ENCODE assay signal across 32 cellular contexts in genomic region chr7:157970744-157971143, GRCh38.
"Had no signal": no experiment of that assay in that cellular context is flagged by ENCODE, and none has a peak within 500 bp of the region (broad histone marks: within the 10 kb centered on the region; RNA-seq: fewer than 3 reads in every experiment).

No MANE protein-coding gene starts in this region.

- H3K4me1 ChIP-seq: adrenal gland, body of pancreas, breast epithelium had no signal

- H3K27ac ChIP-seq: adrenal gland, body of pancreas, brain microvascular endothelial cell, breast epithelium, VCaP had no signal

- DNase-seq: activated B cell treated with CpG ODN at 0.5 μM for 24 hours; activated CD4-positive, alpha-beta memory T cell treated with anti-CD3 and anti-CD28 coated beads for 36 hours; activated CD4-positive, alpha-beta T cell treated with anti-CD3 and anti-CD28 coated beads for 4 hours; activated CD4-positive, alpha-beta T cell treated with anti-CD3 and anti-CD28 coated beads, Interleukin-2, amount 10 ng/mL, durations not matched to agents 24 days and 14 days; activated CD4-positive, alpha-beta T cell treated with anti-CD3 and anti-CD28 coated beads, Interleukin-2, amount 50 U/mL, for 1 hour; activated CD4-positive, alpha-beta T cell treated with anti-CD3 and anti-CD28 coated beads, Interleukin-2, amount 50 U/mL, for 4 hours; activated CD4-positive, CD25-positive, alpha-beta regulatory T cell treated with anti-CD3 and anti-CD28 coated beads, Interleukin-2, amount 50 U/mL, for 72 hours; activated CD8-positive, alpha-beta memory T cell treated with anti-CD3 and anti-CD28 coated beads, Interleukin-2, amount 50 U/mL, for 4 hours; activated CD8-positive, alpha-beta T cell treated with anti-CD3 and anti-CD28 coated beads for 36 hours; activated effector memory CD4-positive, alpha-beta T cell treated with anti-CD3 and anti-CD28 coated beads, Interleukin-2, amount 50 U/mL, for 16 hours; activated gamma-delta T cell treated with Interleukin-2 at 50 U/mL for 16 hours; activated naive CD4-positive, alpha-beta T cell; activated naive CD4-positive, alpha-beta T cell treated with anti-CD3 and anti-CD28 coated beads for 36 hours; activated naive CD4-positive, alpha-beta T cell treated with anti-CD3 and anti-CD28 coated beads, Interleukin-2, amount 50 U/mL, for 16 hours; activated naive CD8-positive, alpha-beta T cell treated with anti-CD3 and anti-CD28 coated beads for 36 hours; activated T-cell treated with anti-CD3 and anti-CD28 coated beads for 4 hours; activated T-cell treated with anti-CD3 and anti-CD28 coated beads, Interleukin-2, amount 50 U/mL, for 1 hour; activated T-cell treated with anti-CD3 and anti-CD28 coated beads, Interleukin-2, amount 50 U/mL, for 4 hours; activated T-cell treated with anti-CD3 and anti-CD28 coated beads, Interleukin-2, amount 50 U/mL, for 72 hours; adrenal gland; amniotic stem cell; aorta; body of pancreas; brain microvascular endothelial cell; cerebellar nuclear complex; T-helper 1 cell; T-helper 2 cell; T-helper 9 cell had no signal

- ATAC-seq: activated CD8-positive, alpha-beta T cell treated with anti-CD3 and anti-CD28 coated beads for 36 hours; activated naive CD4-positive, alpha-beta T cell treated with anti-CD3 and anti-CD28 coated beads, Interleukin-2, amount 50 U/mL, for 72 hours; activated T-cell treated with anti-CD3 and anti-CD28 coated beads, Interleukin-2, amount 50 U/mL, for 4 hours; activated T-cell treated with anti-CD3 and anti-CD28 coated beads, Interleukin-2, amount 50 U/mL, for 72 hours; activated T-helper 17 cell treated with anti-CD3 and anti-CD28 coated beads, Interleukin-2, amount 50 U/mL, for 72 hours; body of pancreas had no signal

- H3K27me3 ChIP-seq: adrenal gland, body of pancreas, brain microvascular endothelial cell, breast epithelium had no signal

- H3K4me3 ChIP-seq: adrenal gland, body of pancreas, breast epithelium had no signal

- H3K36me3 ChIP-seq: adrenal gland, brain microvascular endothelial cell, breast epithelium had no signal
